ENCODE assay signal across 13 cellular contexts in genomic region chr11:8477680-8478079, GRCh38.
DNase-seq lines count a peak whose midpoint lies in the region; ATAC-seq and TF ChIP-seq lines count a peak whose summit lies in the region.
"Had no signal": no experiment of that assay in that cellular context is flagged by ENCODE, and none has a peak within 500 bp of the region (broad histone marks: within the 10 kb centered on the region; RNA-seq: fewer than 3 reads in every experiment).

No MANE protein-coding gene starts in this region.

- H3K9me3 ChIP-seq in uterus: no peaks in the 10 kb centered on the region
- H3K9me3 ChIP-seq: pancreas had no signal

- H3K36me3 ChIP-seq in uterus: no peaks in the 10 kb centered on the region
- H3K36me3 ChIP-seq: pancreas had no signal

- DNase-seq in 8988T (no peak), caudate nucleus (lab: John Stamatoyannopoulos, UW) (no peak), cardiac septum (ENCODE audit: low spot score) (no peak), uterus (no peak)
- DNase-seq: activated CD4-positive, alpha-beta T cell treated with anti-CD3 and anti-CD28 coated beads for 48 hours; activated gamma-delta T cell; NCI-H1436; pancreas had no signal

- intact Hi-C loops in cardiac septum (cut with DNase I) (no loop called here), uterus (cut with DNase I; ENCODE audit: low total_unique reads) (no loop called here)

- H3K27ac ChIP-seq in caudate nucleus (ENCODE audit: low read depth, low read length) (no peak overlapping the region), uterus (no peak overlapping the region)
- H3K27ac ChIP-seq: hepatocyte, pancreas had no signal

- no peak for TF ChIP-seq POLR2A in GM18505 (IDR thresholded peaks at IDR 0.05; ENCODE audit: borderline replicate concordance, extremely low read depth, insufficient read depth, insufficient read length)
- TF ChIP-seq POLR2A in uterus (IDR thresholded peaks at IDR 0.05): no peak

- no peaks in the 10 kb centered on the region for H3K27me3 ChIP-seq in uterus
- H3K27me3 ChIP-seq: hepatocyte, pancreas had no signal

- no peak for TF ChIP-seq CTCF in uterus (IDR thresholded peaks at IDR 0.05)

- ATAC-seq in GM18505 (IDR thresholded peaks at IDR 0.05; ENCODE audit: unreplicated experiment) (peak; percentile 79), GM19463 (IDR thresholded peaks at IDR 0.05; ENCODE audit: unreplicated experiment) (peak; percentile 88), HG02798 (IDR thresholded peaks at IDR 0.05; ENCODE audit: poor library complexity, unreplicated experiment) (peak; percentile 91), HG03439 (IDR thresholded peaks at IDR 0.05; ENCODE audit: unreplicated experiment) (peak; percentile 95)
- ATAC-seq: pancreas had no signal

- no peaks in the 10 kb centered on the region for H3K4me1 ChIP-seq in uterus

- H3K4me3 ChIP-seq in uterus: no peak overlapping the region
- H3K4me3 ChIP-seq: hepatocyte, pancreas had no signal
